18 cellular contexts compared by ENCODE assay signal in genomic region chr6:134020543-134020942, GRCh38.
"Had no signal": no experiment of that assay in that cellular context is flagged by ENCODE, and none has a peak within 500 bp of the region (broad histone marks: within the 10 kb centered on the region; RNA-seq: fewer than 3 reads in every experiment).

No MANE protein-coding gene starts in this region.

- H3K27me3 Mint-ChIP-seq: activated CD8-positive, alpha-beta T cell treated with anti-CD3 and anti-CD28 coated beads for 36 hours had no signal

- H3K9me3 ChIP-seq: colonic mucosa, heart right ventricle had no signal

- H3K27me3 ChIP-seq: cardiac muscle cell, colonic mucosa, heart right ventricle had no signal

- H3K27ac Mint-ChIP-seq: activated CD4-positive, alpha-beta T cell treated with anti-CD3 and anti-CD28 coated beads for 36 hours; activated CD8-positive, alpha-beta T cell treated with anti-CD3 and anti-CD28 coated beads for 36 hours; activated naive CD8-positive, alpha-beta T cell treated with anti-CD3 and anti-CD28 coated beads, Interleukin-2, amount 10 ng/mL, durations not matched to agents 7 days and 5 days; activated T-cell treated with anti-CD3 and anti-CD28 coated beads, Interleukin-2, amount 50 U/mL, for 72 hours; memory B cell; nephron progenitor cell had no signal

- H3K36me3 ChIP-seq: cardiac muscle cell, colonic mucosa, WERI-Rb-1 had no signal

- H3K9ac ChIP-seq: parathyroid adenoma had no signal

- H3K4me1 ChIP-seq: colonic mucosa, parathyroid adenoma had no signal

- H3K4me3 ChIP-seq: cardiac muscle cell, colonic mucosa, heart right ventricle, smooth muscle cell had no signal

- H3K27ac ChIP-seq: cardiac muscle cell, colonic mucosa, parathyroid adenoma, WERI-Rb-1 had no signal

- ATAC-seq: activated CD4-positive, alpha-beta T cell treated with anti-CD3 and anti-CD28 coated beads for 36 hours; activated CD8-positive, alpha-beta T cell treated with anti-CD3 and anti-CD28 coated beads for 36 hours; activated T-cell treated with anti-CD3 and anti-CD28 coated beads, Interleukin-2, amount 50 U/mL, for 72 hours; left lobe of liver had no signal

- H3K4me3 Mint-ChIP-seq: activated CD4-positive, alpha-beta T cell treated with anti-CD3 and anti-CD28 coated beads for 36 hours; activated CD8-positive, alpha-beta T cell treated with anti-CD3 and anti-CD28 coated beads for 36 hours; activated naive CD8-positive, alpha-beta T cell treated with anti-CD3 and anti-CD28 coated beads, Interleukin-2, amount 10 ng/mL, durations not matched to agents 7 days and 5 days; activated T-cell treated with anti-CD3 and anti-CD28 coated beads, Interleukin-2, amount 50 U/mL, for 72 hours; memory B cell; nephron progenitor cell had no signal

- DNase-seq: activated CD4-positive, alpha-beta T cell treated with anti-CD3 and anti-CD28 coated beads for 36 hours; activated CD8-positive, alpha-beta memory T cell treated with anti-CD3 and anti-CD28 coated beads, Interleukin-2, amount 50 U/mL, for 4 hours; activated CD8-positive, alpha-beta T cell treated with anti-CD3 and anti-CD28 coated beads for 36 hours; activated gamma-delta T cell treated with Interleukin-2 at 50 U/mL for 16 hours; activated naive CD8-positive, alpha-beta T cell treated with anti-CD3 and anti-CD28 coated beads, Interleukin-2, amount 10 ng/mL, durations not matched to agents 7 days and 5 days; activated T-cell treated with anti-CD3 and anti-CD28 coated beads, Interleukin-2, amount 50 U/mL, for 72 hours; colonic mucosa; effector CD8-positive, alpha-beta T cell; heart right ventricle; islet precursor cell; nephron progenitor cell; T-helper 9 cell; WERI-Rb-1 had no signal

- H3K9me3 Mint-ChIP-seq: activated CD8-positive, alpha-beta T cell treated with anti-CD3 and anti-CD28 coated beads for 36 hours; activated naive CD8-positive, alpha-beta T cell treated with anti-CD3 and anti-CD28 coated beads, Interleukin-2, amount 10 ng/mL, durations not matched to agents 7 days and 5 days; activated T-cell treated with anti-CD3 and anti-CD28 coated beads, Interleukin-2, amount 50 U/mL, for 72 hours; memory B cell had no signal

- H3K36me3 Mint-ChIP-seq: activated naive CD8-positive, alpha-beta T cell treated with anti-CD3 and anti-CD28 coated beads, Interleukin-2, amount 10 ng/mL, durations not matched to agents 7 days and 5 days; memory B cell had no signal
